In the genomic region with DNA sequence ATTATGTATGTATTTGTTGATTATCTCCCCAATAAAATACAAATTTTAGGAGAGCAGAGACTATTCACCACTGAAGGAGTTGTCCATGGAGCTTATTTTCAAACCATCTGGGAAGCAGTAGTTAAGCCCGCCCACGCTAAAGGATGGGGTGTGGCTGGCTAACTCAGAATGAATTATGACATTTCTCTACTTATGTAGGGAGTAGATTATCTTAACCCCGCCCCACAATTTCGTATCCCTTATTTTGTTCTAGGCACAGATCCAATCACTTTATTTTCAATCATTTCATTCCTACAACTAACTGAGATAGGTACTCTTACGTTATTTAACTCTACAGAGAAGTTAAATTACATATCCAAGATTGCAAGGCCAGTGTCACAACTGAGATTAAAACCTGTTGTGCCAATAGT, we compare ENCODE assay signal across 1 cellular context.
A peak's percentile ranks its signal among the peaks of the same experiment; 100 is the strongest.
TF ChIP-seq lines count a peak whose summit lies in the region.

No MANE protein-coding gene starts in this region.

TF ChIP-seq in K562, 482 proteins besides CTCF, POLR2A, EP300 and RAD21 (continued from another document):
- no peak for TF ChIP-seq HINFP (tag; conservative IDR thresholded peaks at IDR 0.05; ENCODE audit: low read depth)
- peak; percentile 74 for TF ChIP-seq NCOR1 (IDR thresholded peaks at IDR 0.05)
- TF ChIP-seq ETV6 (IDR thresholded peaks at IDR 0.05; ENCODE audit: borderline replicate concordance in 1 of 2, low read depth in 2 of 2, low read length in 1 of 2) = no peak
- TF ChIP-seq ETV6 (CRISPR knock-in tag; IDR thresholded peaks at IDR 0.05; ENCODE audit: borderline replicate concordance) = no peak
- no peak for TF ChIP-seq ATF1 (CRISPR knock-in tag; IDR thresholded peaks at IDR 0.05)
- TF ChIP-seq ATF1 (tag; IDR thresholded peaks at IDR 0.05) = no peak
- peak in 1 of 2 experiments; percentile 68; a peak in 1 of 4 replicates for TF ChIP-seq RCOR1 (IDR thresholded peaks at IDR 0.05; ENCODE audit: borderline replicate concordance in 1 of 2, low read depth in 2 of 2, low read length in 2 of 2)
- no peak for TF ChIP-seq KLF16 (IDR thresholded peaks at IDR 0.05)
- TF ChIP-seq TAF1 (IDR thresholded peaks at IDR 0.05; ENCODE audit: control insufficient read depth, extremely low read depth, insufficient read depth, low read length, severe bottlenecking) = no peak
- TF ChIP-seq ZNF79 (CRISPR knock-in tag; IDR thresholded peaks at IDR 0.05; ENCODE audit: low read depth) = no peak
- TF ChIP-seq ZBTB8A (IDR thresholded peaks at IDR 0.05; ENCODE audit: partially characterized antibody) = no peak
- no peak for TF ChIP-seq SRSF9 (IDR thresholded peaks at IDR 0.05; ENCODE audit: borderline replicate concordance, low read depth, low read length)
- TF ChIP-seq TOE1 (IDR thresholded peaks at IDR 0.05; ENCODE audit: borderline replicate concordance) = no peak
- TF ChIP-seq TOE1 (CRISPR knock-in tag; IDR thresholded peaks at IDR 0.05; ENCODE audit: borderline replicate concordance, low read depth) = no peak
- TF ChIP-seq, protein P1, sequence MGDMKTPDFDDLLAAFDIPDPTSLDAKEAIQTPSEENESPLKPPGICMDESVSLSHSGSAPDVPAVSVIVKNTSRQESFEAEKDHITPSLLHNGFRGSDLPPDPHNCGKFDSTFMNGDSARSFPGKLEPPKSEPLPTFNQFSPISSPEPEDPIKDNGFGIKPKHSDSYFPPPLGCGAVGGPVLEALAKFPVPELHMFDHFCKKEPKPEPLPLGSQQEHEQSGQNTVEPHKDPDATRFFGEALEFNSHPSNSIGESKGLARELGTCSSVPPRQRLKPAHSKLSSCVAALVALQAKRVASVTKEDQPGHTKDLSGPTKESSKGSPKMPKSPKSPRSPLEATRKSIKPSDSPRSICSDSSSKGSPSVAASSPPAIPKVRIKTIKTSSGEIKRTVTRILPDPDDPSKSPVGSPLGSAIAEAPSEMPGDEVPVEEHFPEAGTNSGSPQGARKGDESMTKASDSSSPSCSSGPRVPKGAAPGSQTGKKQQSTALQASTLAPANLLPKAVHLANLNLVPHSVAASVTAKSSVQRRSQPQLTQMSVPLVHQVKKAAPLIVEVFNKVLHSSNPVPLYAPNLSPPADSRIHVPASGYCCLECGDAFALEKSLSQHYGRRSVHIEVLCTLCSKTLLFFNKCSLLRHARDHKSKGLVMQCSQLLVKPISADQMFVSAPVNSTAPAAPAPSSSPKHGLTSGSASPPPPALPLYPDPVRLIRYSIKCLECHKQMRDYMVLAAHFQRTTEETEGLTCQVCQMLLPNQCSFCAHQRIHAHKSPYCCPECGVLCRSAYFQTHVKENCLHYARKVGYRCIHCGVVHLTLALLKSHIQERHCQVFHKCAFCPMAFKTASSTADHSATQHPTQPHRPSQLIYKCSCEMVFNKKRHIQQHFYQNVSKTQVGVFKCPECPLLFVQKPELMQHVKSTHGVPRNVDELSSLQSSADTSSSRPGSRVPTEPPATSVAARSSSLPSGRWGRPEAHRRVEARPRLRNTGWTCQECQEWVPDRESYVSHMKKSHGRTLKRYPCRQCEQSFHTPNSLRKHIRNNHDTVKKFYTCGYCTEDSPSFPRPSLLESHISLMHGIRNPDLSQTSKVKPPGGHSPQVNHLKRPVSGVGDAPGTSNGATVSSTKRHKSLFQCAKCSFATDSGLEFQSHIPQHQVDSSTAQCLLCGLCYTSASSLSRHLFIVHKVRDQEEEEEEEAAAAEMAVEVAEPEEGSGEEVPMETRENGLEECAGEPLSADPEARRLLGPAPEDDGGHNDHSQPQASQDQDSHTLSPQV (IDR thresholded peaks at IDR 0.05) = 0 out of 2 replicates have a peak, but pooled peaks have one; percentile 32
- no peak for TF ChIP-seq ZNF263 (CRISPR knock-in tag; IDR thresholded peaks at IDR 0.05; ENCODE audit: borderline replicate concordance)
- peak; percentile 96 for TF ChIP-seq PKNOX1 (IDR thresholded peaks at IDR 0.05)
- TF ChIP-seq CREB1 (IDR thresholded peaks at IDR 0.05) = peak; percentile 42; the same call in 1 of the 2 replicates
- no peak for TF ChIP-seq CREB1 (CRISPR knock-in tag; IDR thresholded peaks at IDR 0.05)
- no peak for TF ChIP-seq ZNF217 (CRISPR knock-in tag; IDR thresholded peaks at IDR 0.05)
- TF ChIP-seq JUND (IDR thresholded peaks at IDR 0.05; ENCODE audit: borderline replicate concordance, low read depth, low read length) = peak; percentile 14; the same call in 1 of the 2 replicates
- no peak for TF ChIP-seq JUND (tag; IDR thresholded peaks at IDR 0.05; ENCODE audit: borderline replicate concordance, low read depth, low read length)
- TF ChIP-seq, protein P2, sequence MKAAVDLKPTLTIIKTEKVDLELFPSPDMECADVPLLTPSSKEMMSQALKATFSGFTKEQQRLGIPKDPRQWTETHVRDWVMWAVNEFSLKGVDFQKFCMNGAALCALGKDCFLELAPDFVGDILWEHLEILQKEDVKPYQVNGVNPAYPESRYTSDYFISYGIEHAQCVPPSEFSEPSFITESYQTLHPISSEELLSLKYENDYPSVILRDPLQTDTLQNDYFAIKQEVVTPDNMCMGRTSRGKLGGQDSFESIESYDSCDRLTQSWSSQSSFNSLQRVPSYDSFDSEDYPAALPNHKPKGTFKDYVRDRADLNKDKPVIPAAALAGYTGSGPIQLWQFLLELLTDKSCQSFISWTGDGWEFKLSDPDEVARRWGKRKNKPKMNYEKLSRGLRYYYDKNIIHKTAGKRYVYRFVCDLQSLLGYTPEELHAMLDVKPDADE (conservative IDR thresholded peaks at IDR 0.05; ENCODE audit: control insufficient read depth, low read depth, low read length) = no peak
- no peak for TF ChIP-seq IFI16 (CRISPR knock-in tag; IDR thresholded peaks at IDR 0.05)
- TF ChIP-seq, protein P3, sequence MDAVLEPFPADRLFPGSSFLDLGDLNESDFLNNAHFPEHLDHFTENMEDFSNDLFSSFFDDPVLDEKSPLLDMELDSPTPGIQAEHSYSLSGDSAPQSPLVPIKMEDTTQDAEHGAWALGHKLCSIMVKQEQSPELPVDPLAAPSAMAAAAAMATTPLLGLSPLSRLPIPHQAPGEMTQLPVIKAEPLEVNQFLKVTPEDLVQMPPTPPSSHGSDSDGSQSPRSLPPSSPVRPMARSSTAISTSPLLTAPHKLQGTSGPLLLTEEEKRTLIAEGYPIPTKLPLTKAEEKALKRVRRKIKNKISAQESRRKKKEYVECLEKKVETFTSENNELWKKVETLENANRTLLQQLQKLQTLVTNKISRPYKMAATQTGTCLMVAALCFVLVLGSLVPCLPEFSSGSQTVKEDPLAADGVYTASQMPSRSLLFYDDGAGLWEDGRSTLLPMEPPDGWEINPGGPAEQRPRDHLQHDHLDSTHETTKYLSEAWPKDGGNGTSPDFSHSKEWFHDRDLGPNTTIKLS (IDR thresholded peaks at IDR 0.05; ENCODE audit: borderline replicate concordance, low read depth) = no peak
- TF ChIP-seq ELF2 (CRISPR knock-in tag; IDR thresholded peaks at IDR 0.05) = no peak
- peak; percentile 64 for TF ChIP-seq NFIC (IDR thresholded peaks at IDR 0.05)
- no peak for TF ChIP-seq FOXA3 (CRISPR knock-in tag; conservative IDR thresholded peaks at IDR 0.05 in 1 of 2, IDR thresholded peaks at IDR 0.05 in 1 of 2)
- TF ChIP-seq MCM2 (IDR thresholded peaks at IDR 0.05; ENCODE audit: low read depth) = no peak
- TF ChIP-seq ZNF75A (CRISPR knock-in tag; IDR thresholded peaks at IDR 0.05) = no peak
- TF ChIP-seq CBFA2T3 (IDR thresholded peaks at IDR 0.05) = peak; percentile 84
- no peak for TF ChIP-seq DMBX1 (CRISPR knock-in tag; IDR thresholded peaks at IDR 0.05; ENCODE audit: borderline replicate concordance)
- no peak for TF ChIP-seq STAT6 (CRISPR knock-in tag; IDR thresholded peaks at IDR 0.05)
